ENCODE assay signal across 20 cellular contexts in genomic region chr10:80150172-80150571, GRCh38. TPM values are rescaled to one million over a fixed set of nuclear protein-coding genes. Genes with fewer than 3 reads are reported as not detected.
A peak's percentile ranks its signal among the peaks of the same experiment; 100 is the strongest.
DNase-seq lines count a peak whose midpoint lies in the region; ATAC-seq and TF ChIP-seq lines count a peak whose summit lies in the region.
"Had no signal": no experiment of that assay in that cellular context is flagged by ENCODE, and none has a peak within 500 bp of the region (broad histone marks: within the 10 kb centered on the region; RNA-seq: fewer than 3 reads in every experiment).

No MANE protein-coding gene starts in this region.

- intact Hi-C loops in activated CD4-positive, alpha-beta T cell treated with anti-CD3 and anti-CD28 coated beads, Interleukin-2, amount 10 ng/mL, durations not matched to agents 24 days and 14 days (cut with micrococcal nuclease), result no loop called here
- intact Hi-C loops in dendritic cell treated with granulocyte-macrophage colony-stimulating factor and Interleukin-4, amounts not matched to agents 40 ng/mL and 50 ng/mL, for 4 days (cut with micrococcal nuclease), result no loop called here

- ATAC-seq in T-cell (replicated peaks in 1 of 4) (no peak), HG03442 (IDR thresholded peaks at IDR 0.05; ENCODE audit: unreplicated experiment) (no peak)
- ATAC-seq in natural killer cell treated with Interleukin-12 subunit alpha and Interleukin-12 subunit beta and Interleukin-15 and Interleukin-18, amount 100 ng/mL, for 72 hours, result no peak
- ATAC-seq: GM12878, HCT116, Panc1 had no signal

- H3K79me2 ChIP-seq in MM.1S (ENCODE audit: low read length), result no peaks in the 10 kb centered on the region

- no peaks in the 10 kb centered on the region for H3K27me3 ChIP-seq in MM.1S (replicated peaks; ENCODE audit: insufficient read depth, low read length)
- H3K27me3 ChIP-seq: BLaER1 had no signal

- no peak overlapping the region for H3K9ac ChIP-seq in MM.1S (ENCODE audit: low read length)
- H3K9ac ChIP-seq: BLaER1, KMS-11 had no signal

- no peak for TF ChIP-seq CTCF in MM.1S (IDR thresholded peaks at IDR 0.05; ENCODE audit: low read length)

- CTCF ChIA-PET in T-cell (lab: Charles Lee), result interaction anchor here (0.6 kb wide), 2 partner anchors 89 to 1196 kb away, joined by 3 to 5 read pairs; no protein-coding TSS in a partner anchor

- peaks cover 12% of the 10 kb centered on the region for H3K4me1 ChIP-seq in MM.1S (ENCODE audit: low read length)

- H3K4me3 ChIP-seq in MM.1S (ENCODE audit: low read length), result no peak overlapping the region
- H3K4me3 ChIP-seq: BLaER1, GM12878 had no signal

- H3K4me3 Mint-ChIP-seq in activated CD4-positive, alpha-beta T cell treated with anti-CD3 and anti-CD28 coated beads, Interleukin-2, amount 10 ng/mL, durations not matched to agents 24 days and 14 days, result no peak overlapping the region
- no peak overlapping the region for H3K4me3 Mint-ChIP-seq in T-cell
- no peak overlapping the region for H3K4me3 Mint-ChIP-seq in dendritic cell treated with granulocyte-macrophage colony-stimulating factor and Interleukin-4, amounts not matched to agents 40 ng/mL and 50 ng/mL, for 4 days
- H3K4me3 Mint-ChIP-seq in natural killer cell treated with Interleukin-12 subunit alpha and Interleukin-12 subunit beta and Interleukin-15 and Interleukin-18, amount 100 ng/mL, for 72 hours, result no peak overlapping the region

- no peaks in the 10 kb centered on the region for H3K9me3 Mint-ChIP-seq in activated CD4-positive, alpha-beta T cell treated with anti-CD3 and anti-CD28 coated beads, Interleukin-2, amount 10 ng/mL, durations not matched to agents 24 days and 14 days
- peaks cover 3 to 16% (median 14%) of the 10 kb centered on the region in 3 donors for H3K9me3 Mint-ChIP-seq in T-cell
- H3K9me3 Mint-ChIP-seq in dendritic cell treated with granulocyte-macrophage colony-stimulating factor and Interleukin-4, amounts not matched to agents 40 ng/mL and 50 ng/mL, for 4 days, result no peaks in the 10 kb centered on the region
- no peaks in the 10 kb centered on the region for H3K9me3 Mint-ChIP-seq in natural killer cell treated with Interleukin-12 subunit alpha and Interleukin-12 subunit beta and Interleukin-15 and Interleukin-18, amount 100 ng/mL, for 72 hours

- no peaks in the 10 kb centered on the region for H3K9me3 ChIP-seq in MM.1S (replicated peaks; ENCODE audit: insufficient read depth, low read length)
- H3K9me3 ChIP-seq: BLaER1 had no signal

- peaks cover 10% of the 10 kb centered on the region for H3K4me1 Mint-ChIP-seq in activated CD4-positive, alpha-beta T cell treated with anti-CD3 and anti-CD28 coated beads, Interleukin-2, amount 10 ng/mL, durations not matched to agents 24 days and 14 days
- H3K4me1 Mint-ChIP-seq in T-cell, result peaks cover 6 to 11% (median 7%) of the 10 kb centered on the region in 3 donors
- peaks cover 29% of the 10 kb centered on the region for H3K4me1 Mint-ChIP-seq in dendritic cell treated with granulocyte-macrophage colony-stimulating factor and Interleukin-4, amounts not matched to agents 40 ng/mL and 50 ng/mL, for 4 days (ENCODE audit: low read depth)
- peaks cover 0 to 7% of the 10 kb centered on the region in 2 donors for H3K4me1 Mint-ChIP-seq in natural killer cell treated with Interleukin-12 subunit alpha and Interleukin-12 subunit beta and Interleukin-15 and Interleukin-18, amount 100 ng/mL, for 72 hours (ENCODE audit: low read depth in 2 of 2)

- H3K27ac ChIP-seq in MM.1S (ENCODE audit: low read length), result no peak overlapping the region
- H3K27ac ChIP-seq: BLaER1, HL-60, KMS-11 had no signal

- peak overlapping the region; percentile 6 for H3K27ac Mint-ChIP-seq in activated CD4-positive, alpha-beta T cell treated with anti-CD3 and anti-CD28 coated beads, Interleukin-2, amount 10 ng/mL, durations not matched to agents 24 days and 14 days
- peak overlapping the region; percentile 43 to 56 for H3K27ac Mint-ChIP-seq in T-cell
- peak overlapping the region; percentile 39 for H3K27ac Mint-ChIP-seq in dendritic cell treated with granulocyte-macrophage colony-stimulating factor and Interleukin-4, amounts not matched to agents 40 ng/mL and 50 ng/mL, for 4 days
- peak overlapping the region; percentile 2 to 17 for H3K27ac Mint-ChIP-seq in natural killer cell treated with Interleukin-12 subunit alpha and Interleukin-12 subunit beta and Interleukin-15 and Interleukin-18, amount 100 ng/mL, for 72 hours

- no peaks in the 10 kb centered on the region for H4K20me1 ChIP-seq in MM.1S (ENCODE audit: insufficient read depth, low read length)
- H4K20me1 ChIP-seq: BLaER1 had no signal

- POLR2A ChIA-PET in T-cell (lab: Charles Lee), result interaction anchor here in 1 of 2 donors (0.6 kb wide), 1 partner anchor 34 kb away, joined by 3 read pairs; no protein-coding TSS in a partner anchor

- H2AFZ ChIP-seq in MM.1S (ENCODE audit: low read length), result no peak overlapping the region

- peaks cover 57% of the 10 kb centered on the region for H3K36me3 Mint-ChIP-seq in activated CD4-positive, alpha-beta T cell treated with anti-CD3 and anti-CD28 coated beads, Interleukin-2, amount 10 ng/mL, durations not matched to agents 24 days and 14 days (ENCODE audit: low read depth)
- H3K36me3 Mint-ChIP-seq in T-cell, result peaks cover 63% of the 10 kb centered on the region
- H3K36me3 Mint-ChIP-seq in dendritic cell treated with granulocyte-macrophage colony-stimulating factor and Interleukin-4, amounts not matched to agents 40 ng/mL and 50 ng/mL, for 4 days (ENCODE audit: low read depth), result peaks cover 77% of the 10 kb centered on the region
- H3K36me3 Mint-ChIP-seq in natural killer cell treated with Interleukin-12 subunit alpha and Interleukin-12 subunit beta and Interleukin-15 and Interleukin-18, amount 100 ng/mL, for 72 hours, result peaks cover 17% of the 10 kb centered on the region

- no peak for DNase-seq in activated CD4-positive, alpha-beta T cell treated with anti-CD3 and anti-CD28 coated beads, Interleukin-2, amount 10 ng/mL, durations not matched to agents 24 days and 14 days
- DNase-seq in activated CD4-positive, alpha-beta T cell treated with anti-CD3 and anti-CD28 coated beads, Interleukin-2, amount 50 U/mL, for 4 hours, result no peak
- DNase-seq in T-cell, result no peak
- no peak for DNase-seq in natural killer cell treated with Interleukin-12 subunit alpha and Interleukin-12 subunit beta and Interleukin-15 and Interleukin-18, amount 100 ng/mL, for 72 hours (ENCODE audit: low spot score)
- no peak for DNase-seq in MM.1S
- DNase-seq in DMS53 (lab: John Stamatoyannopoulos, UW), result no peak
- DNase-seq: 8988T, COR-L47, NCI-H1092 treated with DMSO at 0.1 percent for 48 hours, NCI-H187, NCI-H446 treated with DMSO at 0.1 percent for 48 hours, NCI-H748 treated with DMSO at 0.1 percent for 48 hours had no signal

- peaks cover 5% of the 10 kb centered on the region; the same call in 1 of the 2 replicates for H3K36me3 ChIP-seq in MM.1S (replicated peaks; ENCODE audit: insufficient read depth, low read length)

- H3F3A ChIP-seq in MM.1S (ENCODE audit: insufficient read depth, low read length), result peaks cover 13% of the 10 kb centered on the region

- H3K4me2 ChIP-seq in MM.1S (ENCODE audit: low read depth, low read length), result no peak overlapping the region
- H3K4me2 ChIP-seq: BLaER1, KMS-11 had no signal

- no peaks in the 10 kb centered on the region for H3K9me2 ChIP-seq in MM.1S (replicated peaks; ENCODE audit: insufficient read depth, low read length)

- H3K27me3 Mint-ChIP-seq in activated CD4-positive, alpha-beta T cell treated with anti-CD3 and anti-CD28 coated beads, Interleukin-2, amount 10 ng/mL, durations not matched to agents 24 days and 14 days, result no peaks in the 10 kb centered on the region
- no peaks in the 10 kb centered on the region for H3K27me3 Mint-ChIP-seq in T-cell
- no peaks in the 10 kb centered on the region for H3K27me3 Mint-ChIP-seq in dendritic cell treated with granulocyte-macrophage colony-stimulating factor and Interleukin-4, amounts not matched to agents 40 ng/mL and 50 ng/mL, for 4 days
- no peaks in the 10 kb centered on the region for H3K27me3 Mint-ChIP-seq in natural killer cell treated with Interleukin-12 subunit alpha and Interleukin-12 subunit beta and Interleukin-15 and Interleukin-18, amount 100 ng/mL, for 72 hours

RNA-seq across cellular contexts. Expression of gene PLAC9, which starts 17.6 kb away (rescaled TPM):
- total RNA-seq in activated CD4-positive, alpha-beta T cell treated with anti-CD3 and anti-CD28 coated beads, Interleukin-2, amount 10 ng/mL, durations not matched to agents 24 days and 14 days, result not detected in 2 replicates
- total RNA-seq in T-cell, result not detected
- not detected for total RNA-seq in natural killer cell treated with Interleukin-12 subunit alpha and Interleukin-12 subunit beta and Interleukin-15 and Interleukin-18, amount 100 ng/mL, for 72 hours
- total RNA-seq: GM12878 had no signal

RNA-seq across cellular contexts. Expression of gene ANXA11, which starts 55.2 kb away (rescaled TPM):
- total RNA-seq in activated CD4-positive, alpha-beta T cell treated with anti-CD3 and anti-CD28 coated beads, Interleukin-2, amount 10 ng/mL, durations not matched to agents 24 days and 14 days, result 223 and 232 TPM in 2 replicates
- 100 to 1,000 TPM; 196 to 222 (median 208) TPM for total RNA-seq in T-cell
- total RNA-seq in natural killer cell treated with Interleukin-12 subunit alpha and Interleukin-12 subunit beta and Interleukin-15 and Interleukin-18, amount 100 ng/mL, for 72 hours, result 100 to 1,000 TPM; 134 to 166 TPM
